25 cellular contexts compared by ENCODE assay signal in genomic region chr2:204472375-204472774, GRCh38.
"Had no signal": no experiment of that assay in that cellular context is flagged by ENCODE, and none has a peak within 500 bp of the region (broad histone marks: within the 10 kb centered on the region; RNA-seq: fewer than 3 reads in every experiment).

No MANE protein-coding gene starts in this region.

- H3K4me3 Mint-ChIP-seq: activated naive CD4-positive, alpha-beta T cell treated with anti-CD3 and anti-CD28 coated beads for 36 hours; activated naive CD8-positive, alpha-beta T cell treated with anti-CD3 and anti-CD28 coated beads, Interleukin-2, amount 50 U/mL, for 24 hours; activated T-cell treated with anti-CD3 and anti-CD28 coated beads, Interleukin-2, amount 50 U/mL, for 4 hours; central memory CD8-positive, alpha-beta T cell; naive B cell; stimulated activated effector memory CD8-positive, alpha-beta T cell treated with anti-CD3 and anti-CD28 coated beads, Interleukin-12 subunit alpha, Interleukin-12 subunit beta, amount 100 ng/mL, for 72 hours; stimulated activated naive CD8-positive, alpha-beta T cell treated with anti-CD3 and anti-CD28 coated beads, Interleukin-15, amount 100 ng/mL, for 72 hours had no signal

- H3K36me3 Mint-ChIP-seq: naive B cell; stimulated activated effector memory CD8-positive, alpha-beta T cell treated with anti-CD3 and anti-CD28 coated beads, Interleukin-12 subunit alpha, Interleukin-12 subunit beta, amount 100 ng/mL, for 72 hours had no signal

- H3K27ac Mint-ChIP-seq: activated naive CD4-positive, alpha-beta T cell treated with anti-CD3 and anti-CD28 coated beads for 36 hours; activated naive CD8-positive, alpha-beta T cell treated with anti-CD3 and anti-CD28 coated beads, Interleukin-2, amount 50 U/mL, for 24 hours; naive B cell; stimulated activated effector memory CD8-positive, alpha-beta T cell treated with anti-CD3 and anti-CD28 coated beads, Interleukin-12 subunit alpha, Interleukin-12 subunit beta, amount 100 ng/mL, for 72 hours; stimulated activated naive CD8-positive, alpha-beta T cell treated with anti-CD3 and anti-CD28 coated beads, Interleukin-15, amount 100 ng/mL, for 72 hours had no signal

- H3K27ac ChIP-seq: colonic mucosa, dorsolateral prefrontal cortex, left lung, right lobe of liver, tibial artery had no signal

- H3K27me3 ChIP-seq: colonic mucosa, left lung, right lobe of liver, tibial artery had no signal

- H3K9me3 ChIP-seq: colonic mucosa, left lung, right lobe of liver, tibial artery had no signal

- H3K4me1 ChIP-seq: colonic mucosa, left lung, right lobe of liver had no signal

- H3K27me3 Mint-ChIP-seq: central memory CD8-positive, alpha-beta T cell had no signal

- H3K4me1 Mint-ChIP-seq: activated naive CD8-positive, alpha-beta T cell treated with anti-CD3 and anti-CD28 coated beads, Interleukin-2, amount 50 U/mL, for 24 hours; central memory CD8-positive, alpha-beta T cell; naive B cell; stimulated activated effector memory CD8-positive, alpha-beta T cell treated with anti-CD3 and anti-CD28 coated beads, Interleukin-12 subunit alpha, Interleukin-12 subunit beta, amount 100 ng/mL, for 72 hours; stimulated activated naive CD8-positive, alpha-beta T cell treated with anti-CD3 and anti-CD28 coated beads, Interleukin-15, amount 100 ng/mL, for 72 hours had no signal

- DNase-seq: activated CD4-positive, alpha-beta T cell treated with anti-CD3 and anti-CD28 coated beads for 1 hour; activated CD4-positive, alpha-beta T cell treated with anti-CD3 and anti-CD28 coated beads, Interleukin-2, amount 50 U/mL, for 4 hours; activated CD8-positive, alpha-beta memory T cell treated with anti-CD3 and anti-CD28 coated beads for 24 hours; activated CD8-positive, alpha-beta memory T cell treated with anti-CD3 and anti-CD28 coated beads, Interleukin-2, amount 50 U/mL, for 4 hours; activated naive CD4-positive, alpha-beta T cell treated with anti-CD3 and anti-CD28 coated beads for 36 hours; activated naive CD8-positive, alpha-beta T cell treated with anti-CD3 and anti-CD28 coated beads, Interleukin-2, amount 50 U/mL, for 24 hours; activated T-cell treated with anti-CD3 and anti-CD28 coated beads, Interleukin-2, amount 50 U/mL, for 4 hours; aorta; colonic mucosa; dorsolateral prefrontal cortex; foreskin melanocyte; kidney glomerular epithelial cell; left lung; naive B cell; nucleus accumbens; posterior cingulate gyrus; right lobe of liver; small intestine; stimulated activated CD4-positive, alpha-beta T cell treated with anti-CD3 and anti-CD28 coated beads, Interleukin-2, amount 100 ng/mL, for 24 hours; stimulated activated naive CD8-positive, alpha-beta T cell treated with anti-CD3 and anti-CD28 coated beads, Interleukin-15, amount 100 ng/mL, for 72 hours; T-helper 9 cell; tibial artery had no signal

- H3K4me3 ChIP-seq: colonic mucosa, dorsolateral prefrontal cortex, left lung, lung, right lobe of liver, tibial artery had no signal

- ATAC-seq: activated naive CD8-positive, alpha-beta T cell treated with anti-CD3 and anti-CD28 coated beads, Interleukin-2, amount 50 U/mL, for 24 hours; activated T-cell treated with anti-CD3 and anti-CD28 coated beads, Interleukin-2, amount 50 U/mL, for 4 hours; left lung; right lobe of liver; stimulated activated effector memory CD8-positive, alpha-beta T cell treated with anti-CD3 and anti-CD28 coated beads, Interleukin-12 subunit alpha, Interleukin-12 subunit beta, amount 100 ng/mL, for 72 hours; stimulated activated naive CD8-positive, alpha-beta T cell treated with anti-CD3 and anti-CD28 coated beads, Interleukin-15, amount 100 ng/mL, for 72 hours had no signal

- H3K36me3 ChIP-seq: colonic mucosa, left lung, right lobe of liver, tibial artery had no signal

- FAIRE-seq: small intestine had no signal

- H3K9me3 Mint-ChIP-seq: activated naive CD4-positive, alpha-beta T cell treated with anti-CD3 and anti-CD28 coated beads for 36 hours; activated naive CD8-positive, alpha-beta T cell treated with anti-CD3 and anti-CD28 coated beads, Interleukin-2, amount 50 U/mL, for 24 hours; activated T-cell treated with anti-CD3 and anti-CD28 coated beads, Interleukin-2, amount 50 U/mL, for 4 hours; central memory CD8-positive, alpha-beta T cell; stimulated activated effector memory CD8-positive, alpha-beta T cell treated with anti-CD3 and anti-CD28 coated beads, Interleukin-12 subunit alpha, Interleukin-12 subunit beta, amount 100 ng/mL, for 72 hours; stimulated activated naive CD8-positive, alpha-beta T cell treated with anti-CD3 and anti-CD28 coated beads, Interleukin-15, amount 100 ng/mL, for 72 hours had no signal
